8 cellular contexts compared by ENCODE assay signal in genomic region chr19:16659464-16659831, GRCh38. TPM values are rescaled to one million over a fixed set of nuclear protein-coding genes. Genes with fewer than 3 reads are reported as not detected.
DNase-seq lines count a peak whose midpoint lies in the region; ATAC-seq, FAIRE-seq and TF ChIP-seq lines count a peak whose summit lies in the region.

No MANE protein-coding gene starts in this region.

- H3K9me3 ChIP-seq in AG04450 (ENCODE audit: control insufficient read depth, insufficient read depth, low read length) = peaks cover 5% of the 10 kb centered on the region; the same call in 1 of the 2 replicates
- H3K9me3 ChIP-seq in MG63 = no peaks in the 10 kb centered on the region
- no peaks in the 10 kb centered on the region for H3K9me3 ChIP-seq in colonic mucosa

- H3K36me3 Mint-ChIP-seq in naive B cell = peaks cover 6 to 8% of the 10 kb centered on the region in 2 donors

- DNase-seq in AG04450 (ENCODE audit: low read depth, low spot score) (no peak), MG63 (no peak), colonic mucosa (no peak), naive B cell (no peak), GM19238 (ENCODE audit: insufficient read length, low spot score) (no peak), RCC 7860 (ENCODE audit: low spot score) (no peak)
- no peak for DNase-seq in activated effector memory CD4-positive, alpha-beta T cell treated with anti-CD3 and anti-CD28 coated beads, Interleukin-2, amount 50 U/mL, for 16 hours

- H3K4me3 ChIP-seq in AG04450 (ENCODE audit: low read depth, low read length) (peak overlapping the region; percentile 97), MG63 (peak overlapping the region; percentile 100), colonic mucosa (peak overlapping the region; percentile 67)

- POLR2A ChIA-PET in AG04450 (lab: Yijun Ruan, JAX) = interaction anchor here (0.6 to 1.4 kb wide), 3 partner anchors 22 to 116 kb away, joined by 3 to 9 read pairs (median 4); partner anchors contain the start of gene MED26

- ATAC-seq in naive B cell (ENCODE audit: low read depth in 2 of 2) (no peak), GM18873 (IDR thresholded peaks at IDR 0.05; ENCODE audit: low FRiP score, unreplicated experiment) (no peak)

- H3K9me3 Mint-ChIP-seq in naive B cell = no peaks in the 10 kb centered on the region

- H3K36me3 ChIP-seq in MG63 (peaks cover 48% of the 10 kb centered on the region), colonic mucosa (peaks cover 9% of the 10 kb centered on the region)

- H3K9ac ChIP-seq in colonic mucosa (ENCODE audit: low read depth in 2 of 2, low read length in 2 of 2) = peak overlapping the region; percentile 83 to 89

- intact Hi-C loops in colonic mucosa (cut with DNase I) = no loop called here

- FAIRE-seq in RCC 7860 (lab: Jason Lieb, UNC) = no peak

- no peaks in the 10 kb centered on the region for H3K27me3 Mint-ChIP-seq in naive B cell

- H3K4me1 Mint-ChIP-seq in naive B cell = peaks cover 44 to 67% (median 55%) of the 10 kb centered on the region in 3 donors

- peak overlapping the region; percentile 86 for H3K27ac ChIP-seq in AG04450 (ENCODE audit: low read depth, low read length)
- H3K27ac ChIP-seq in colonic mucosa = peak overlapping the region; percentile 93

- CTCF ChIA-PET in AG04450 (lab: Charles Lee) = no interaction called here

- no peaks in the 10 kb centered on the region for H3K27me3 ChIP-seq in AG04450 (ENCODE audit: control insufficient read depth, insufficient read depth, low read length)
- H3K27me3 ChIP-seq in MG63 = peaks cover 3% of the 10 kb centered on the region; the same call in 1 of the 2 replicates
- H3K27me3 ChIP-seq in colonic mucosa = no peaks in the 10 kb centered on the region

- peaks cover 10% of the 10 kb centered on the region for H3K4me1 ChIP-seq in colonic mucosa

- H3K27ac Mint-ChIP-seq in naive B cell = peak overlapping the region; percentile 98 to 100 (median 99)

- TF ChIP-seq CTCF in AG04450 (IDR thresholded peaks at IDR 0.05; ENCODE audit: low read depth, low read length) = no peak
- TF ChIP-seq CTCF in colonic mucosa (IDR thresholded peaks at IDR 0.05) = no peak

- H3K4me3 Mint-ChIP-seq in naive B cell = peak overlapping the region; percentile 96 to 100 (median 99)

RNA-seq across cellular contexts. Expression of gene SMIM7, which starts 0.5 kb away (rescaled TPM):
- polyA plus RNA-seq in AG04450 (2011; rRNA removed) (84.8 and 88.6 TPM in 2 replicates), naive B cell (ENCODE audit: low read depth in 6 of 6) (10 to 100 TPM; 41.0 to 84.2 (median 69.1) TPM)
- polyA minus RNA-seq in AG04450 (2011; rRNA and poly(A)+ RNA removed) = 56.5 and 57.5 TPM in 2 replicates
- total RNA-seq in MG63 (2014; rRNA removed; shearing (Covaris generic); ENCODE audit: low replicate concordance) = 89.0 and 111 TPM in 2 replicates
- 10 to 100 TPM; 58.2 to 64.8 TPM for total RNA-seq in colonic mucosa

RNA-seq across cellular contexts. Expression of gene TMEM38A, which starts 1.5 kb away (rescaled TPM):
- polyA plus RNA-seq in AG04450 (2011; rRNA removed) (2.2 and 2.4 TPM in 2 replicates), naive B cell (ENCODE audit: low read depth in 6 of 6) (10 to 100 TPM; 13.7 to 18.6 (median 16.6) TPM)
- polyA minus RNA-seq in AG04450 (2011; rRNA and poly(A)+ RNA removed) = 3.3 TPM in 2 replicates
- 0.59 and 1.8 TPM in 2 replicates for total RNA-seq in MG63 (2014; rRNA removed; shearing (Covaris generic); ENCODE audit: low replicate concordance)
- total RNA-seq in colonic mucosa = 1 to 10 TPM; 4.2 to 4.4 TPM

RNA-seq across cellular contexts. Expression of gene MED26, which starts 31.4 kb away (rescaled TPM):
- polyA plus RNA-seq in AG04450 (2011; rRNA removed) = 3.0 and 3.1 TPM in 2 replicates
- polyA minus RNA-seq in AG04450 (2011; rRNA and poly(A)+ RNA removed) = 10.5 and 13.2 TPM in 2 replicates
- 10.5 and 10.9 TPM in 2 replicates for total RNA-seq in MG63 (2014; rRNA removed; shearing (Covaris generic); ENCODE audit: low replicate concordance)
- 10 to 100 TPM; 10.0 to 11.9 TPM for total RNA-seq in colonic mucosa
- polyA plus RNA-seq in naive B cell (ENCODE audit: low read depth in 6 of 6) = 10 to 100 TPM in 1 of 6 donors, 1 to 10 TPM in 5; 2.0 to 10.9 (median 5.4) TPM
